In the genomic region with DNA sequence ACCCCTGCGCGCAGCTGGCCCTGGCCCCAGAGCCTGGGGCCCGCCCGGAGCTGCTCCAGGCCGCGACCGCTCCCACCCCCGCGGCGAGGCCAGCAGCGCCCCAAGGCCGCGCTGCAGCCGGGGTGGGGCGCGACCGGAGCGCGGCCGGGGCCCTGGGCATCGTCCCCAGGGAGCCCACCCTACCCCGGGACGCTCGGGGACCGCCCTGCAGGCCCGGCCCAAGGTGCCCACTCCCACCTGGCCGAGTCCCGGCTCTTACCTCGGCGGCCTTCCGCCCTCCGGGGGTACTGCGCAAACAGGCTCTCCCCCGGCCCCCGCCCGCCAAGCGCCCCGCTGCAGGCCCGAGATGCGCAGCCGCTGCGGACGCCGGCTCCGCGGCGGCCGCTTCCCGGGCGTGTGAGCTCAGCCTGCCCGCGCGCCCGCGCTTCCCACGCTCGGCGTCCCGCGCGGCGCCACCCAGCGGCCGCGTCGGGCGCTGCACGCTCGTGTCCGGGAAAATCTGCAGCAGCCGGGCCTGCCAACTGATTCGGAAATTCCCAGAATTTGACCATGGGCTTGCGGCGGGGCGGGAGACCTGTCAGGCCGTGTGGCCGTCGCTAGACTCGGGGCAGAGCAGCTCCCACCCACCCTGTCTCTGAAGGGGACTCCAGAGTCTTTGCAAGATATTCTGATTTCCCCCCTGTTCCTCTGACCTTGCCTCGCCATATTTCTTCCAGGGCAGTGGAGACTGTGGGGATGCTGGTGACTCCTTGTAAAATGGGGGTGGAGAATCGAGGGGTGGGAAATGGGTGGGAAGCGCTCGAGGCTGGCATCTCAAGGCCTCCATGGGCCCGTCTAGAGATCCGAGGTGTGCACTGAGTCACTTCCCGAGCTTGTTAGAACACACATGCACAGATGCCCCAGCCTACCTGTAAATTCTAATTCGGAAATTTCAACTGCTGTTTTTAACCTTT, we compare ENCODE assay signal across 8 cellular contexts.
DNase-seq lines count a peak whose midpoint lies in the region; ATAC-seq lines count a peak whose summit lies in the region.

No MANE protein-coding gene starts in this region.

- DNase-seq in C1 segment of cervical spinal cord (lab: John Stamatoyannopoulos, UW) (peak; percentile 22 to 84 (median 65)), NCI-H526 treated with DMSO at 0.1 percent for 48 hours (lab: John Stamatoyannopoulos, UW) (peak; percentile 27), memory B cell (ENCODE audit: low spot score in 2 of 2) (peak; percentile 78 to 82)
- peak; percentile 90 for DNase-seq in activated CD8-positive, alpha-beta memory T cell treated with anti-CD3 and anti-CD28 coated beads for 24 hours
- peak; percentile 60 to 75 (median 73) for DNase-seq in effector memory CD8-positive, alpha-beta T cell
- peak; percentile 31 for DNase-seq in stimulated activated CD8-positive, alpha-beta memory T cell treated with anti-CD3 and anti-CD28 coated beads, Interleukin-12 subunit alpha, Interleukin-12 subunit beta, amount 100 ng/mL, for 24 hours (ENCODE audit: extremely low read depth)

- ATAC-seq in GM19023 (IDR thresholded peaks at IDR 0.05; ENCODE audit: unreplicated experiment) (peak; percentile 58), HG03175 (IDR thresholded peaks at IDR 0.05; ENCODE audit: unreplicated experiment) (peak; percentile 65), memory B cell (ENCODE audit: low read depth) (peak; percentile 76)
- ATAC-seq in effector memory CD8-positive, alpha-beta T cell (replicated peaks): peak; percentile 77

- H3K27ac Mint-ChIP-seq in effector memory CD8-positive, alpha-beta T cell: peak overlapping the region; percentile 95 to 97
- peak overlapping the region; percentile 83 for H3K27ac Mint-ChIP-seq in memory B cell

- H3K9me3 Mint-ChIP-seq in effector memory CD8-positive, alpha-beta T cell: no peaks in the 10 kb centered on the region
- H3K9me3 Mint-ChIP-seq in memory B cell: no peaks in the 10 kb centered on the region

- H3K4me3 Mint-ChIP-seq in effector memory CD8-positive, alpha-beta T cell: peak overlapping the region; percentile 93 to 94
- H3K4me3 Mint-ChIP-seq in memory B cell: peak overlapping the region; percentile 93

- peaks cover 69 to 72% of the 10 kb centered on the region in 2 donors for H3K4me1 Mint-ChIP-seq in effector memory CD8-positive, alpha-beta T cell (ENCODE audit: low read depth in 2 of 2)
- H3K4me1 Mint-ChIP-seq in memory B cell: peaks cover 69% of the 10 kb centered on the region

- peaks cover 15% of the 10 kb centered on the region for H3K36me3 Mint-ChIP-seq in effector memory CD8-positive, alpha-beta T cell (ENCODE audit: insufficient read depth)
- H3K36me3 Mint-ChIP-seq in memory B cell: peaks cover 11% of the 10 kb centered on the region

- H3K27me3 Mint-ChIP-seq in effector memory CD8-positive, alpha-beta T cell: no peaks in the 10 kb centered on the region
- no peaks in the 10 kb centered on the region for H3K27me3 Mint-ChIP-seq in memory B cell

Comparison
In these comparisons a context has a peak if more than half of its experiments do, and no peak if none do; other contexts are left out.
1. Peak in every context shown above with its lines: DNase-seq and ATAC-seq.
2. DNase-seq: peak in every context shown above with its lines; median percentile 90 in activated CD8-positive, alpha-beta memory T cell treated with anti-CD3 and anti-CD28 coated beads for 24 hours; 80 in memory B cell; 73 in effector memory CD8-positive, alpha-beta T cell; 65 in C1 segment of cervical spinal cord; 31 in stimulated activated CD8-positive, alpha-beta memory T cell treated with anti-CD3 and anti-CD28 coated beads, Interleukin-12 subunit alpha, Interleukin-12 subunit beta, amount 100 ng/mL, for 24 hours; 27 in NCI-H526 treated with DMSO at 0.1 percent for 48 hours.